In the genomic region with DNA sequence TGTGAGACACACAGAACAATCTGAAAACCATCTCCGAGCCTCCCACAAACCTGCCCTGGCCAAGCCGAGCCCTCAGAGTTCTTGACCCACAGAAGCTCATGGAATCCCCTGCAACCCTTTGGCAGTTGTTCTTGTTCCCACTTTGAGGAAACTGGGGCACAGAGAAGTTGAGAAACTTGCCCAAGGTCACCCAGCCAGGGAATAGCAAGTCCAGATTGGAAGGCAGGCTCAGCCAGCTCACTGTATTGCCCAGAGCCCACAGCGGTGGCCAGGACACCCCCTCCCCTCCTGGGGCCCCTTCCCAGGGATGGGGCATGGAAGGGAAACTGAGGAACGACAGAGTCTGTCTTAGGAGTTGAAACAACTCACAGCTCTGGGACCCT, we compare ENCODE assay signal across 9 cellular contexts. TPM values are rescaled to one million over a fixed set of nuclear protein-coding genes. Genes with fewer than 3 reads are reported as not detected.
A peak's percentile ranks its signal among the peaks of the same experiment; 100 is the strongest.
DNase-seq lines count a peak whose midpoint lies in the region; ATAC-seq and TF ChIP-seq lines count a peak whose summit lies in the region.
"Had no signal": no experiment of that assay in that cellular context is flagged by ENCODE, and none has a peak within 500 bp of the region (broad histone marks: within the 10 kb centered on the region; RNA-seq: fewer than 3 reads in every experiment).

No MANE protein-coding gene starts in this region.

- peak overlapping the region; percentile 94 for H3K4me2 ChIP-seq in mammary epithelial cell (ENCODE audit: insufficient read depth, low read depth, low read length)
- H3K4me2 ChIP-seq: KMS-11 had no signal

- TF ChIP-seq CTCF in heart right ventricle (IDR thresholded peaks at IDR 0.05) (no peak), mammary epithelial cell (conservative IDR thresholded peaks at IDR 0.05 in 1 of 2, IDR thresholded peaks at IDR 0.05 in 1 of 2; ENCODE audit: extremely low read depth in 1 of 2, insufficient read depth in 1 of 2, low read depth in 1 of 2, low read length in 2 of 2) (no peak)

- H3K36me3 ChIP-seq in heart right ventricle (peaks cover 0 to 16% (median 0%) of the 10 kb centered on the region in 9 donors), mammary epithelial cell (ENCODE audit: insufficient read depth, low read length) (no peaks in the 10 kb centered on the region), muscle layer of duodenum (ENCODE audit: control insufficient read depth in 1 of 2, insufficient read depth in 2 of 2, low read length in 2 of 2) (peaks cover 0 to 4% of the 10 kb centered on the region in 2 donors), urinary bladder (ENCODE audit: insufficient read depth) (no peaks in the 10 kb centered on the region)

- H3K4me3 ChIP-seq in heart right ventricle (peak overlapping the region in 6 of 10 donors; percentile 72 to 96 (median 74)), mammary epithelial cell (replicated peaks in 1 of 3; ENCODE audit: insufficient read depth in 1 of 3, low read depth in 2 of 3, low read length in 3 of 3) (no peak overlapping the region), muscle layer of duodenum (ENCODE audit: low read depth in 1 of 2, low read length in 2 of 2) (peak overlapping the region; percentile 60 to 78), urinary bladder (ENCODE audit: low read depth, low read length) (no peak overlapping the region)

- intact Hi-C loops in heart right ventricle (cut with DNase I) (loop anchor here in 6 of 10 donors (5.0 kb wide), 3 partner anchors 35 to 65 kb away; no protein-coding TSS in a partner anchor), cardiac septum (cut with DNase I) (no loop called here), mammary epithelial cell (cut with micrococcal nuclease) (no loop called here)

- CTCF ChIA-PET in mammary epithelial cell (lab: Charles Lee; ENCODE audit: low non-redundant PET): no interaction called here

- BruUV-seq in mammary epithelial cell (replicated peaks; lab: Mats Ljungman, UMichigan): TSS peak; percentile 68

- dilution Hi-C loops in mammary epithelial cell (cut with HindIII; ENCODE audit: low sequenced_read_pairs): loop anchor here (5.0 kb wide), 2 partner anchors 35 to 90 kb away; no protein-coding TSS in a partner anchor

- peak overlapping the region; percentile 33 for H3K9ac ChIP-seq in mammary epithelial cell (ENCODE audit: insufficient read depth, low read length)
- H3K9ac ChIP-seq: KMS-11 had no signal

- no peaks in the 10 kb centered on the region for H4K20me1 ChIP-seq in mammary epithelial cell (ENCODE audit: insufficient read depth, low read length)

- in situ Hi-C loops in mammary epithelial cell (cut with MboI; ENCODE audit: low sequenced_read_pairs in 2 of 2): no loop called here

- ATAC-seq in heart right ventricle (no peak), GM19351 (IDR thresholded peaks at IDR 0.05; ENCODE audit: unreplicated experiment) (no peak), GM21367 (IDR thresholded peaks at IDR 0.05; ENCODE audit: unreplicated experiment) (no peak)

- peak overlapping the region; percentile 2 for H2AFZ ChIP-seq in mammary epithelial cell (ENCODE audit: low read depth, low read length)

- DNase-seq in heart right ventricle: no peak
- no peak for DNase-seq in cardiac septum (ENCODE audit: low spot score)
- no peak for DNase-seq in mammary epithelial cell
- DNase-seq in HPDE6-E6E7 (ENCODE audit: extremely low spot score): no peak

- H3K4me1 ChIP-seq in heart right ventricle (peaks cover 16 to 35% (median 29%) of the 10 kb centered on the region in 9 donors), mammary epithelial cell (ENCODE audit: insufficient read depth, low read length) (peaks cover 23% of the 10 kb centered on the region), muscle layer of duodenum (ENCODE audit: control insufficient read depth in 1 of 2, insufficient read depth in 2 of 2, low read length in 2 of 2) (peaks cover 12 to 30% of the 10 kb centered on the region in 2 donors), urinary bladder (ENCODE audit: insufficient read depth) (no peaks in the 10 kb centered on the region)

- H3K9me3 ChIP-seq in heart right ventricle: no peaks in the 10 kb centered on the region
- no peaks in the 10 kb centered on the region for H3K9me3 ChIP-seq in mammary epithelial cell (replicated peaks; ENCODE audit: insufficient read depth, low read length)
- H3K9me3 ChIP-seq in muscle layer of duodenum (ENCODE audit: control insufficient read depth in 1 of 2, low read length in 2 of 2): no peaks in the 10 kb centered on the region

- H3K27me3 ChIP-seq in heart right ventricle (no peaks in the 10 kb centered on the region), mammary epithelial cell (ENCODE audit: insufficient read depth, low read length) (no peaks in the 10 kb centered on the region), muscle layer of duodenum (ENCODE audit: low read depth, low read length) (no peaks in the 10 kb centered on the region)

- 65 to 67% methylated on average over 4 of the region's 4 CpGs for WGBS in heart right ventricle, 2 donors
- 17% methylated on average over 4 of the region's 4 CpGs for WGBS in mammary epithelial cell (ENCODE audit: low coverage, missing lambda C conversion rate)
- WGBS in urinary bladder: 59% methylated on average over 4 of the region's 4 CpGs

- H3K27ac ChIP-seq in heart right ventricle (peak overlapping the region; percentile 17 to 94 (median 90)), mammary epithelial cell (ENCODE audit: insufficient read depth, low read depth, low read length) (peak overlapping the region; percentile 87), muscle layer of duodenum (ENCODE audit: low read length) (peak overlapping the region; percentile 72), urinary bladder (ENCODE audit: low read depth) (peak overlapping the region; percentile 13)
- H3K27ac ChIP-seq: KMS-11 had no signal

- peaks cover 13% of the 10 kb centered on the region for H3K79me2 ChIP-seq in mammary epithelial cell (ENCODE audit: insufficient read depth, low read length)

RNA-seq across cellular contexts. Expression of a gene that starts 1.8 kb away (rescaled TPM):
- total RNA-seq in heart right ventricle (1 to 10 TPM; 2.1 to 7.1 (median 3.0) TPM), cardiac septum (3.9 TPM), mammary epithelial cell (1 to 10 TPM; 3.2 to 5.4 TPM), urinary bladder (2.5 TPM)
- polyA plus RNA-seq in heart right ventricle (1 to 10 TPM; 1.2 to 1.5 TPM), mammary epithelial cell (1.3 TPM), urinary bladder (2.2 TPM)
- 1.8 TPM for polyA minus RNA-seq in mammary epithelial cell

RNA-seq across cellular contexts. Expression of a gene that starts 22.8 kb away (rescaled TPM):
- 100 to 1,000 TPM in 2 of 10 donors, 10 to 100 TPM in 8; 80.5 to 101 (median 90.3) TPM for total RNA-seq in heart right ventricle
- polyA plus RNA-seq in heart right ventricle: 100 to 1,000 TPM; 231 to 389 TPM
- 91.2 TPM for total RNA-seq in cardiac septum
- 100 to 1,000 TPM in 1 of 2 donors, 10 to 100 TPM in 1; 37.3 to 109 TPM for total RNA-seq in mammary epithelial cell
- 190 TPM for polyA plus RNA-seq in mammary epithelial cell
- polyA minus RNA-seq in mammary epithelial cell: 178 TPM
- 22.6 TPM for total RNA-seq in urinary bladder
- polyA plus RNA-seq in urinary bladder: 156 TPM

RNA-seq across cellular contexts. Expression of a gene that starts 32.7 kb away (rescaled TPM):
- total RNA-seq in heart right ventricle (10 to 100 TPM in 9 of 10 donors, 1 to 10 TPM in 1; 9.9 to 18.7 (median 13.0) TPM), cardiac septum (15.4 TPM), mammary epithelial cell (10 to 100 TPM; 29.0 to 36.7 TPM), urinary bladder (23.3 TPM)
- polyA plus RNA-seq in heart right ventricle (10 to 100 TPM; 12.5 to 17.0 TPM), mammary epithelial cell (32.6 TPM), urinary bladder (38.1 TPM)
- 23.5 TPM for polyA minus RNA-seq in mammary epithelial cell

Comparison
In these comparisons a context has a peak if more than half of its experiments do, and no peak if none do; other contexts are left out.
1. intact Hi-C loops: an anchor here in heart right ventricle (5.0 kb wide); none called in cardiac septum and mammary epithelial cell.
2. H3K27ac ChIP-seq: peak in every context shown above with its lines; median percentile 90 in heart right ventricle; 87 in mammary epithelial cell; 72 in muscle layer of duodenum; 13 in urinary bladder.
3. H3K4me3 ChIP-seq: peak in heart right ventricle (6 of 10) and muscle layer of duodenum (2 of 2); none in mammary epithelial cell (0 of 3) and urinary bladder (single experiment).